10 cellular contexts compared by ENCODE assay signal in the genomic region with DNA sequence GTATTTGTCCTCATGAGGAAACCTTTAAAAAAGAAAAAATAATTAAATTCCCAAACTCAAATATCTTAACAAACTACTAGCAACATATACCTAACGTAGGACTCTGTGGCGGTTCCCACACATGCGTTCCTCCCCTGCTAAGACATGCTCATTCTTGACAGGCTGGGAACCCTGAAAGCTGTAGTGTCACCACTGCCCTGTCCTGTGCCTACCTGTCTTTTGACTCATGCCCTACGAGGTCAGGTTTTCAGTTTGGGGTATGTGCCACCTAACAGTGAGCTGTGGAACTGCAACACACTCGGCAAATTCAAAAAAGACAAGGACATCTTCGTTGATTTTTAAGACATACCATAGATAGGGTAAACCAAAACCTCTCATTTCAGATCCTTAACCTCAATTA. TPM values are rescaled to one million over a fixed set of nuclear protein-coding genes. Genes with fewer than 3 reads are reported as not detected.
A peak's percentile ranks its signal among the peaks of the same experiment; 100 is the strongest.
DNase-seq lines count a peak whose midpoint lies in the region; ATAC-seq and TF ChIP-seq lines count a peak whose summit lies in the region.
"Had no signal": no experiment of that assay in that cellular context is flagged by ENCODE, and none has a peak within 500 bp of the region (broad histone marks: within the 10 kb centered on the region; RNA-seq: fewer than 3 reads in every experiment).

No MANE protein-coding gene starts in this region.

- H3K27me3 Mint-ChIP-seq in activated naive CD8-positive, alpha-beta T cell treated with anti-CD3 and anti-CD28 coated beads, Interleukin-2, amount 50 U/mL, for 24 hours: no peaks in the 10 kb centered on the region
- H3K27me3 Mint-ChIP-seq in natural killer cell treated with Interleukin-12 subunit alpha and Interleukin-12 subunit beta and Interleukin-15 and Interleukin-18, amount 100 ng/mL, for 72 hours: peaks cover 0 to 4% of the 10 kb centered on the region in 2 donors

- H3K27me3 ChIP-seq in body of pancreas: no peaks in the 10 kb centered on the region

- ATAC-seq in HG03175 (IDR thresholded peaks at IDR 0.05; ENCODE audit: unreplicated experiment) (peak; percentile 64), body of pancreas (no peak), HG03108 (IDR thresholded peaks at IDR 0.05; ENCODE audit: unreplicated experiment) (no peak)
- ATAC-seq in activated naive CD8-positive, alpha-beta T cell treated with anti-CD3 and anti-CD28 coated beads, Interleukin-2, amount 50 U/mL, for 24 hours: peak; percentile 36
- ATAC-seq in natural killer cell treated with Interleukin-12 subunit alpha and Interleukin-12 subunit beta and Interleukin-15 and Interleukin-18, amount 100 ng/mL, for 72 hours: peak; percentile 43 to 64

- no peak overlapping the region for H3K4me3 ChIP-seq in body of pancreas

- no peak overlapping the region for H3K27ac Mint-ChIP-seq in activated naive CD8-positive, alpha-beta T cell treated with anti-CD3 and anti-CD28 coated beads, Interleukin-2, amount 50 U/mL, for 24 hours
- H3K27ac Mint-ChIP-seq in natural killer cell treated with Interleukin-12 subunit alpha and Interleukin-12 subunit beta and Interleukin-15 and Interleukin-18, amount 100 ng/mL, for 72 hours: peak overlapping the region in 1 of 2 donors; percentile 19

- H3K4me1 ChIP-seq in body of pancreas: peaks cover 9% of the 10 kb centered on the region

- H3K27ac ChIP-seq in body of pancreas: no peak overlapping the region

- no peaks in the 10 kb centered on the region for H3K9me3 ChIP-seq in body of pancreas

- WGBS in body of pancreas, 2 donors: 75 to 81% methylated on average over 6 of the region's 6 CpGs

- H3K4me1 Mint-ChIP-seq in activated naive CD8-positive, alpha-beta T cell treated with anti-CD3 and anti-CD28 coated beads, Interleukin-2, amount 50 U/mL, for 24 hours: peaks cover 4% of the 10 kb centered on the region
- peaks cover 13 to 22% of the 10 kb centered on the region in 2 donors for H3K4me1 Mint-ChIP-seq in natural killer cell treated with Interleukin-12 subunit alpha and Interleukin-12 subunit beta and Interleukin-15 and Interleukin-18, amount 100 ng/mL, for 72 hours (ENCODE audit: low read depth in 2 of 2)

- H3K9me3 Mint-ChIP-seq in activated naive CD8-positive, alpha-beta T cell treated with anti-CD3 and anti-CD28 coated beads, Interleukin-2, amount 50 U/mL, for 24 hours: no peaks in the 10 kb centered on the region
- no peaks in the 10 kb centered on the region for H3K9me3 Mint-ChIP-seq in natural killer cell treated with Interleukin-12 subunit alpha and Interleukin-12 subunit beta and Interleukin-15 and Interleukin-18, amount 100 ng/mL, for 72 hours

- H3K36me3 Mint-ChIP-seq in activated naive CD8-positive, alpha-beta T cell treated with anti-CD3 and anti-CD28 coated beads, Interleukin-2, amount 50 U/mL, for 24 hours (ENCODE audit: low read depth): peaks cover 30% of the 10 kb centered on the region
- H3K36me3 Mint-ChIP-seq in natural killer cell treated with Interleukin-12 subunit alpha and Interleukin-12 subunit beta and Interleukin-15 and Interleukin-18, amount 100 ng/mL, for 72 hours: peaks cover 26% of the 10 kb centered on the region

- H3K4me3 Mint-ChIP-seq in activated naive CD8-positive, alpha-beta T cell treated with anti-CD3 and anti-CD28 coated beads, Interleukin-2, amount 50 U/mL, for 24 hours: no peak overlapping the region
- no peak overlapping the region for H3K4me3 Mint-ChIP-seq in natural killer cell treated with Interleukin-12 subunit alpha and Interleukin-12 subunit beta and Interleukin-15 and Interleukin-18, amount 100 ng/mL, for 72 hours

- intact Hi-C loops in body of pancreas (cut with DNase I): no loop called here

- peak; percentile 4 for DNase-seq in activated T-cell treated with anti-CD3 and anti-CD28 coated beads for 24 hours (ENCODE audit: low read depth)
- DNase-seq in activated T-cell treated with anti-CD3 and anti-CD28 coated beads, Interleukin-2, amount 50 U/mL, for 1 hour: no peak
- no peak for DNase-seq in activated naive CD8-positive, alpha-beta T cell treated with anti-CD3 and anti-CD28 coated beads, Interleukin-2, amount 50 U/mL, for 24 hours
- no peak for DNase-seq in natural killer cell treated with Interleukin-12 subunit alpha and Interleukin-12 subunit beta and Interleukin-15 and Interleukin-18, amount 100 ng/mL, for 72 hours (ENCODE audit: low spot score)
- DNase-seq in body of pancreas: no peak
- DNase-seq in hippocampal formation (lab: John Stamatoyannopoulos, UW): no peak
- DNase-seq: C1 segment of cervical spinal cord, NCI-H1105 treated with DMSO at 0.1 percent for 48 hours had no signal

- no peak for TF ChIP-seq POLR2A in body of pancreas (IDR thresholded peaks at IDR 0.05)

- H3K36me3 ChIP-seq in body of pancreas (replicated peaks in 1 of 2; ENCODE audit: insufficient read depth in 1 of 2, low read depth in 2 of 2): peaks cover 0 to 3% of the 10 kb centered on the region in 2 donors

- TF ChIP-seq CTCF in body of pancreas (IDR thresholded peaks at IDR 0.05): peak in 1 of 7 experiments; percentile 7

RNA-seq across cellular contexts. Expression of a gene that starts 17.8 kb away (rescaled TPM):
- 100 to 1,000 TPM in 1 of 2 donors, 10 to 100 TPM in 1; 96.0 to 129 TPM for total RNA-seq in natural killer cell treated with Interleukin-12 subunit alpha and Interleukin-12 subunit beta and Interleukin-15 and Interleukin-18, amount 100 ng/mL, for 72 hours
- total RNA-seq in body of pancreas: 10 to 100 TPM; 39.7 to 49.4 TPM

RNA-seq across cellular contexts. Expression of a gene that starts 53.5 kb away (rescaled TPM):
- 10 to 100 TPM; 32.1 to 35.0 TPM for total RNA-seq in natural killer cell treated with Interleukin-12 subunit alpha and Interleukin-12 subunit beta and Interleukin-15 and Interleukin-18, amount 100 ng/mL, for 72 hours
- 1 to 10 TPM; 7.8 to 8.2 TPM for total RNA-seq in body of pancreas

Comparison
In these comparisons a context has a peak if more than half of its experiments do, and no peak if none do; other contexts are left out.
1. ATAC-seq: peak in HG03175 (single experiment), activated naive CD8-positive, alpha-beta T cell treated with anti-CD3 and anti-CD28 coated beads, Interleukin-2, amount 50 U/mL, for 24 hours (single experiment) and natural killer cell treated with Interleukin-12 subunit alpha and Interleukin-12 subunit beta and Interleukin-15 and Interleukin-18, amount 100 ng/mL, for 72 hours (2 of 2); none in body of pancreas (single experiment) and HG03108 (single experiment).